ENCODE assay signal across 1 cellular context in genomic region chr9:19493174-19493811, GRCh38.
TF ChIP-seq lines count a peak whose summit lies in the region.

No MANE protein-coding gene starts in this region.

TF ChIP-seq in HEK293, 187 proteins besides CTCF, POLR2A, EP300 and RAD21 (continued from another document):
- peak; percentile 31; the same call in 1 of the 2 replicates for TF ChIP-seq EGR2 (tag by site-specific recombination; IDR thresholded peaks at IDR 0.05; ENCODE audit: low read depth)
